In the genomic region with DNA sequence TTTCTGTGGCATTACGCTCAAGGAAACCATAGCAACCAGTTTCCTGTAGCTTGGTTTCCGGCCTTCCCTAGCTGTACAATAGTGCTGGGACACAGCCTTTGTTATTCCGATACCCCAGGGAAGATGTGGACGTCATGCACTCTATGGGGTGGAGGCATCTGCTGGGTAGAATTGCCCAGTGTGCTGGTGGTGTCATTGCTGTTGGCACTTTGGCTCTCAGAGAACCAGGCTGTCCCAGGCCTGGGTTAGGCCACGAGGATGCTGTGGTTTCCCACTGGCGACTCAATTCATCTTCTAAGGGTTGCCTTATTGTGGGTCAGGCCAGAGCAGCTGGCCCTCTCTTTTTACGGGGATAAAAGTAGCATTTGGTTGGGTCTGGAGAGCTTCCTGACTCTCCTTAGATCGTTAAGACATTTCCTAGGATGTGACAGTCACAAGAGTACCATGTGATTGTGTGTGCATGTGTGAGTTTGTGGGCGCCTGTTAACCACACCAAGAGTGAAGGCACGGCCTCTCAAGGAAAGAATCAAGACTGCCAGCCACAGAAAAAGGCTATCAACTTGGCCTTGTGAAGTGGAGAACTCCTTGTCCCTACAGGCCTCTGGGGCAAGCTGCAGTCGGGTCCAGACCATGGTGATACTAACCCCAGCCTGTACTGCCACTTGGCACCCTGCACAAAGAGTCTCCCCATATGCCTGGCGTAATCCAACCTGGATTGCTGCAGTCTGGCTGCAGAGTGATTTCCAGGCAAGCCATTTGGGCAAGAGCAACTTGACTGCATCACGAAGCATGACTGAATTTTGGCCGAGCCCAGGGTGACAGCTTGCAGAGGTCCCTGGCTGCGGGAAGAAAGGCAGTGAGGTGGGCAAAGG, we compare ENCODE assay signal across 10 cellular contexts. TPM values are rescaled to one million over a fixed set of nuclear protein-coding genes. Genes with fewer than 3 reads are reported as not detected.
DNase-seq lines count a peak whose midpoint lies in the region; ATAC-seq, FAIRE-seq and TF ChIP-seq lines count a peak whose summit lies in the region.
"Had no signal": no experiment of that assay in that cellular context is flagged by ENCODE, and none has a peak within 500 bp of the region (broad histone marks: within the 10 kb centered on the region; RNA-seq: fewer than 3 reads in every experiment).

No MANE protein-coding gene starts in this region.

- H2AFZ ChIP-seq in H1 (ENCODE audit: low read length), result no peak overlapping the region

- H4K91ac ChIP-seq in H1 (replicated peaks; ENCODE audit: insufficient read length, low read length), result peak overlapping the region; percentile 23

- TF ChIP-seq POLR2A in H1 (IDR thresholded peaks at IDR 0.05; ENCODE audit: control extremely low read depth in 1 of 2, low read depth in 2 of 2, low read length in 2 of 2), result no peak

- H3K23me2 ChIP-seq in H1 (ENCODE audit: low read depth, low read length), result no peaks in the 10 kb centered on the region

- no peak for TF ChIP-seq CTCF in H1 (IDR thresholded peaks at IDR 0.05; ENCODE audit: control extremely low read depth in 1 of 3, insufficient read depth in 1 of 3, low read depth in 1 of 3, low read length in 3 of 3)
- TF ChIP-seq CTCF in upper lobe of right lung (IDR thresholded peaks at IDR 0.05), result no peak

- H3K18ac ChIP-seq in H1 (ENCODE audit: extremely low read depth, low read length), result no peak overlapping the region

- no peak overlapping the region for H2AK5ac ChIP-seq in H1 (ENCODE audit: low read depth, low read length)

- DNase-seq in NCI-H748 (lab: John Stamatoyannopoulos, UW; ENCODE audit: unreplicated experiment) (peak; percentile 38), NCI-H748 treated with DMSO at 0.1 percent for 48 hours (lab: John Stamatoyannopoulos, UW) (no peak), H1 (ENCODE audit: low read depth in 1 of 2, low spot score in 2 of 2) (no peak), upper lobe of right lung (no peak), DMS53 (lab: John Stamatoyannopoulos, UW) (no peak), RKO (ENCODE audit: low spot score) (no peak)
- DNase-seq: ACHN, glutamatergic neuron had no signal

- H2BK15ac ChIP-seq in H1 (ENCODE audit: low read length), result 0 out of 2 replicates have a peak overlapping the region, but pooled peaks have one; percentile 21

- H3K27me3 ChIP-seq in H1 (replicated peaks in 1 of 4; ENCODE audit: control insufficient read depth in 3 of 4, extremely low read depth in 1 of 4, insufficient read depth in 3 of 4, low read length in 3 of 4), result peaks cover 0 to 2% (median 0%) of the 10 kb centered on the region in 4 experiments; a peak in 2 of 7 replicates
- H3K27me3 ChIP-seq in muscle layer of duodenum (ENCODE audit: low read depth, low read length), result no peaks in the 10 kb centered on the region
- H3K27me3 ChIP-seq in upper lobe of right lung, result no peaks in the 10 kb centered on the region

- H3K4me1 ChIP-seq in H1 (replicated peaks in 1 of 4; ENCODE audit: control insufficient read depth in 3 of 4, insufficient read depth in 4 of 4, low read length in 3 of 4), result peaks cover 3 to 23% (median 17%) of the 10 kb centered on the region in 4 experiments; a peak in 5 of 7 replicates
- peaks cover 0 to 22% of the 10 kb centered on the region in 2 donors for H3K4me1 ChIP-seq in muscle layer of duodenum (ENCODE audit: control insufficient read depth in 1 of 2, insufficient read depth in 2 of 2, low read length in 2 of 2)
- H3K4me1 ChIP-seq in upper lobe of right lung, result peaks cover 51% of the 10 kb centered on the region

- no peaks in the 10 kb centered on the region for H4K20me1 ChIP-seq in H1 (replicated peaks in 1 of 2; ENCODE audit: control insufficient read depth in 1 of 2, insufficient read depth in 2 of 2, low read length in 2 of 2)

- 0 out of 2 replicates have a peak overlapping the region, but pooled peaks have one; percentile 75 for H2BK20ac ChIP-seq in H1 (ENCODE audit: low read length)

- no peak overlapping the region for H2BK120ac ChIP-seq in H1 (replicated peaks; ENCODE audit: low read depth, low read length)

- no peak overlapping the region for H4K8ac ChIP-seq in H1 (ENCODE audit: extremely low read depth, insufficient read depth, low read length)

- H3K23ac ChIP-seq in H1 (ENCODE audit: insufficient read length), result no peak overlapping the region

- no peak overlapping the region for H3K14ac ChIP-seq in H1 (ENCODE audit: insufficient read length)

- no peak for TF ChIP-seq EP300 in H1 (IDR thresholded peaks at IDR 0.05; ENCODE audit: borderline replicate concordance in 1 of 2, low read depth in 2 of 2, low read length in 2 of 2)

- WGBS in H1 (ENCODE audit: extremely low coverage in 1 of 2, insufficient coverage in 1 of 2, insufficient read length in 1 of 2, insufficient replicate concordance in 2 of 2, low coverage in 1 of 2, low lambda C conversion rate in 2 of 2, missing lambda C conversion rate in 1 of 2), 2 experiments, result 83% methylated on average over 15 of the region's 15 CpGs; no CpG with 5 or more reads in 1 of the 2 experiments

- H3K56ac ChIP-seq in H1 (replicated peaks; ENCODE audit: insufficient read length, low read depth, low read length), result no peak overlapping the region

- 0 out of 7 replicates have a peak overlapping the region, but pooled peaks of 1 of the 4 experiments have one; percentile 11 for H3K9ac ChIP-seq in H1 (replicated peaks in 1 of 4; ENCODE audit: extremely low read depth in 1 of 4, low read depth in 3 of 4, low read length in 3 of 4)

- no peak overlapping the region for H3K4me3 ChIP-seq in H1 (ENCODE audit: extremely low read depth in 1 of 4, insufficient read depth in 2 of 4, low read depth in 3 of 4, low read length in 4 of 4)
- no peak overlapping the region for H3K4me3 ChIP-seq in muscle layer of duodenum (ENCODE audit: low read depth in 1 of 2, low read length in 2 of 2)
- no peak overlapping the region for H3K4me3 ChIP-seq in upper lobe of right lung

- no peak for FAIRE-seq in H1 (lab: Jason Lieb, UNC)

- no peak overlapping the region for H2BK5ac ChIP-seq in H1 (ENCODE audit: low read depth, low read length)

- H2BK12ac ChIP-seq in H1 (ENCODE audit: low read depth, low read length), result peak overlapping the region; percentile 70

- CTCF ChIA-PET in H1 (lab: Charles Lee; ENCODE audit: partially characterized antibody), result interaction anchor here (0.7 to 2.4 kb wide), 8 partner anchors 12 to 227 kb away, joined by 3 to 6 read pairs (median 4); no protein-coding TSS in a partner anchor

- intact Hi-C loops in upper lobe of right lung (cut with DNase I), result no loop called here

- H3K9me3 ChIP-seq in H1 (ENCODE audit: insufficient read depth in 2 of 2, low read depth in 1 of 2, low read length in 1 of 2) (no peaks in the 10 kb centered on the region), muscle layer of duodenum (ENCODE audit: control insufficient read depth in 1 of 2, low read length in 2 of 2) (no peaks in the 10 kb centered on the region), upper lobe of right lung (no peaks in the 10 kb centered on the region)

- H3K27ac ChIP-seq in H1 (ENCODE audit: low read depth, low read length) (0 out of 2 replicates have a peak overlapping the region, but pooled peaks have one; percentile 29), muscle layer of duodenum (ENCODE audit: low read length) (peak overlapping the region; percentile 83), upper lobe of right lung (peak overlapping the region; percentile 24)

- POLR2A ChIA-PET in H1 (lab: Charles Lee; ENCODE audit: partially characterized antibody), result interaction anchor here (2.2 kb wide), 1 partner anchor 12 kb away, joined by 6 read pairs; no protein-coding TSS in a partner anchor

- H3K36me3 ChIP-seq in H1 (ENCODE audit: control insufficient read depth in 2 of 4, insufficient read depth in 4 of 4, low read length in 3 of 4), result no peaks in the 10 kb centered on the region
- no peaks in the 10 kb centered on the region for H3K36me3 ChIP-seq in muscle layer of duodenum (ENCODE audit: control insufficient read depth in 1 of 2, insufficient read depth in 2 of 2, low read length in 2 of 2)
- H3K36me3 ChIP-seq in upper lobe of right lung, result no peaks in the 10 kb centered on the region

- peak overlapping the region in 1 of 2 experiments; percentile 32; a peak in 2 of 4 replicates for H3K4me2 ChIP-seq in H1 (ENCODE audit: insufficient read depth in 1 of 2, low read depth in 2 of 2, low read length in 2 of 2)

- H3K4ac ChIP-seq in H1 (replicated peaks; ENCODE audit: insufficient read length, low read depth, low read length), result no peak overlapping the region

- no peak for TF ChIP-seq RAD21 in H1 (IDR thresholded peaks at IDR 0.05 in 1 of 2, conservative IDR thresholded peaks at IDR 0.05 in 1 of 2; ENCODE audit: low read depth in 2 of 2, low read length in 2 of 2)

- no peaks in the 10 kb centered on the region for H3K79me2 ChIP-seq in H1 (ENCODE audit: control insufficient read depth in 1 of 2, insufficient read depth in 2 of 2, low read length in 2 of 2)

- no peaks in the 10 kb centered on the region for H3K79me1 ChIP-seq in H1 (ENCODE audit: low read depth, low read length)

- no peak for ATAC-seq in upper lobe of right lung
- ATAC-seq in HG03025 (IDR thresholded peaks at IDR 0.05; ENCODE audit: low FRiP score, unreplicated experiment), result no peak

- H4K5ac ChIP-seq in H1 (ENCODE audit: insufficient read length, low read depth, low read length), result no peak overlapping the region

TF ChIP-seq in H1, 55 proteins besides CTCF, POLR2A, EP300 and RAD21 (continues in another document):
- TF ChIP-seq SAP30 (IDR thresholded peaks at IDR 0.05; ENCODE audit: insufficient read depth, insufficient replicate concordance, low read length) (no peak), POU5F1 (IDR thresholded peaks at IDR 0.05; ENCODE audit: low read depth, low read length) (no peak), EGR1 (IDR thresholded peaks at IDR 0.05; ENCODE audit: borderline replicate concordance, low read depth, low read length) (no peak), JUND (IDR thresholded peaks at IDR 0.05; ENCODE audit: low read length) (no peak)
- TF ChIP-seq, protein P1, sequence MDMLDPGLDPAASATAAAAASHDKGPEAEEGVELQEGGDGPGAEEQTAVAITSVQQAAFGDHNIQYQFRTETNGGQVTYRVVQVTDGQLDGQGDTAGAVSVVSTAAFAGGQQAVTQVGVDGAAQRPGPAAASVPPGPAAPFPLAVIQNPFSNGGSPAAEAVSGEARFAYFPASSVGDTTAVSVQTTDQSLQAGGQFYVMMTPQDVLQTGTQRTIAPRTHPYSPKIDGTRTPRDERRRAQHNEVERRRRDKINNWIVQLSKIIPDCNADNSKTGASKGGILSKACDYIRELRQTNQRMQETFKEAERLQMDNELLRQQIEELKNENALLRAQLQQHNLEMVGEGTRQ (IDR thresholded peaks at IDR 0.05; ENCODE audit: low read length), result no peak

RNA-seq across cellular contexts. Expression of a gene that starts 35.9 kb away (rescaled TPM):
- total RNA-seq in H1 (2021; fragmentation: NEBNext Ultra II Directional; extraction: Animal tissue kit (Norgen Biotek cat#: 25700)), result 66.9 and 73.6 TPM in 2 replicates
- 35.2 and 35.6 TPM in 2 replicates for polyA plus RNA-seq in H1 (2011; rRNA removed)
- 21.6 TPM for polyA plus RNA-seq in H1 (2011; cell fraction: cytosol; rRNA removed)
- 81.7 TPM for polyA plus RNA-seq in H1 (2011; cell fraction: nucleus; rRNA removed)
- polyA plus RNA-seq in H1 (2012, experiment 1 of 2), result 40.1 to 57.0 TPM (median 50.4 TPM) in 4 replicates
- polyA plus RNA-seq in H1 (2012, experiment 2 of 2), result 6.8 TPM
- 20.8 TPM for polyA plus RNA-seq in H1 (2013, experiment 1 of 2)
- 18.0 TPM for polyA plus RNA-seq in H1 (2013, experiment 2 of 2)
- 96.9 and 105 TPM in 2 replicates for polyA minus RNA-seq in H1 (2011; rRNA and poly(A)+ RNA removed)
- polyA minus RNA-seq in H1 (2011; cell fraction: cytosol; rRNA and poly(A)+ RNA removed), result 61.2 TPM
- polyA minus RNA-seq in H1 (2011; cell fraction: nucleus; rRNA and poly(A)+ RNA removed), result 145 TPM
- 44.8 TPM for total RNA-seq in upper lobe of right lung

Comparison
In these comparisons a context has a peak if more than half of its experiments do, and no peak if none do; other contexts are left out.
1. H3K27ac ChIP-seq: peak in every context shown above with its lines; median percentile 83 in muscle layer of duodenum; 29 in H1; 24 in upper lobe of right lung.